Comparison of ENCODE assay signal across 22 cellular contexts in the genomic region with DNA sequence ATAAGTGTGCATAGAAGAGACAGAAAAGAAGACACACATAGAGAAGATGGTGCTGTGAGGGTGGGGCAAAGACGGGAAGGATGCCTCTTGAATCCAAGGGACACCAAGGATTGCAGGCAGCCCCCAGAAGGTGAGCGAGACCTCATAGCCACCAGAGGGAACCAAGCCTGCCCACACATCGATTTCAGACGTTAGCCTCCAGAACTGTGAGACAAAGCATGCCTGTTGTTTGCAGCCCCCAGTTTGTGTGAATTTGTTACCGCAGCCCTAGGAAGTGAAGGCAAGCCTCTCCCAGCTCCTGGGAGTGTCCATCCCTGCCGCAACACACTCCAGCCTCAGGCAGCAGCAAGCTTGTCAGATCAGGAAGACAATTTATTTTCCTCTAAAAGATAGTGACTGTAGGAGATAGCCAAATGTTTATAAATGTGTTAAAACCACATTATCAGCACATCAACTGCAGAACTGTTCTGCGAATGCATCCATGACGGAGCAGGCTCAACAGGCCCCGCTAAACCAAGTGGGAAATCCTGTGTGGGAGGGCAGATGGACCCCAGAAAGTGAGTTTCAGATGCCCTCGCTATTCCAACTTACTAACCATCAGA.
"Had no signal": no experiment of that assay in that cellular context is flagged by ENCODE, and none has a peak within 500 bp of the region (broad histone marks: within the 10 kb centered on the region; RNA-seq: fewer than 3 reads in every experiment).

No MANE protein-coding gene starts in this region.

- H3K4me1 ChIP-seq: esophagus squamous epithelium, gastrocnemius medialis, lower lobe of right lung, spleen, thyroid gland had no signal

- H3K36me3 Mint-ChIP-seq: activated CD8-positive, alpha-beta memory T cell treated with anti-CD3 and anti-CD28 coated beads, Interleukin-2, amount 10 ng/mL, durations not matched to agents 7 days and 5 days; brain had no signal

- H3K36me3 ChIP-seq: esophagus squamous epithelium, gastrocnemius medialis, lower lobe of right lung, spleen, thyroid gland had no signal

- H3K9me3 Mint-ChIP-seq: activated CD4-positive, alpha-beta memory T cell treated with anti-CD3 and anti-CD28 coated beads, Interleukin-2, amount 10 ng/mL, durations not matched to agents 7 days and 5 days; activated T-helper 1 cell treated with anti-CD3 and anti-CD28 coated beads, Interleukin-12 subunit alpha, Interleukin-12 subunit beta, Interleukin-2, Interleukin-4 antibody, amounts not matched to agents 30 ng/mL and 10 ng/mL and 1 ng/mL, durations not matched to agents 14 hours and 24 hours and 36 hours had no signal

- H3K27ac Mint-ChIP-seq: activated CD4-positive, alpha-beta memory T cell treated with anti-CD3 and anti-CD28 coated beads, Interleukin-2, amount 10 ng/mL, durations not matched to agents 7 days and 5 days; activated CD8-positive, alpha-beta memory T cell treated with anti-CD3 and anti-CD28 coated beads, Interleukin-2, amount 10 ng/mL, durations not matched to agents 7 days and 5 days; activated naive CD4-positive, alpha-beta T cell treated with anti-CD3 and anti-CD28 coated beads, Interleukin-2, amount 50 U/mL, for 72 hours; activated T-helper 1 cell treated with anti-CD3 and anti-CD28 coated beads, Interleukin-12 subunit alpha, Interleukin-12 subunit beta, Interleukin-2, Interleukin-4 antibody, amounts not matched to agents 30 ng/mL and 10 ng/mL and 1 ng/mL, durations not matched to agents 14 hours and 24 hours and 36 hours; brain; naive B cell had no signal

- H3K27ac ChIP-seq: esophagus squamous epithelium, gastrocnemius medialis, lower lobe of right lung, spleen, thyroid gland had no signal

- H3K4me3 Mint-ChIP-seq: activated CD4-positive, alpha-beta memory T cell treated with anti-CD3 and anti-CD28 coated beads, Interleukin-2, amount 10 ng/mL, durations not matched to agents 7 days and 5 days; activated CD8-positive, alpha-beta memory T cell treated with anti-CD3 and anti-CD28 coated beads, Interleukin-2, amount 10 ng/mL, durations not matched to agents 7 days and 5 days; activated T-helper 1 cell treated with anti-CD3 and anti-CD28 coated beads, Interleukin-12 subunit alpha, Interleukin-12 subunit beta, Interleukin-2, Interleukin-4 antibody, amounts not matched to agents 30 ng/mL and 10 ng/mL and 1 ng/mL, durations not matched to agents 14 hours and 24 hours and 36 hours; brain; naive B cell had no signal

- DNase-seq: activated CD4-positive, alpha-beta memory T cell treated with anti-CD3 and anti-CD28 coated beads, Interleukin-2, amount 10 ng/mL, durations not matched to agents 7 days and 5 days; activated CD4-positive, alpha-beta T cell treated with anti-CD3 and anti-CD28 coated beads for 48 hours; activated CD4-positive, CD25-positive, alpha-beta regulatory T cell; activated CD8-positive, alpha-beta memory T cell treated with anti-CD3 and anti-CD28 coated beads, Interleukin-2, amount 10 ng/mL, durations not matched to agents 7 days and 5 days; activated gamma-delta T cell treated with Interleukin-2 at 50 U/mL for 16 hours; aorta; dermis blood vessel endothelial cell; effector memory CD4-positive, alpha-beta T cell; esophagus squamous epithelium; gastrocnemius medialis; kidney; lower lobe of right lung; naive B cell; spleen; stimulated activated CD4-positive, alpha-beta T cell treated with anti-CD3 and anti-CD28 coated beads, Interleukin-4, amount 100 ng/mL, for 1 hour; stimulated activated naive CD8-positive, alpha-beta T cell treated with anti-CD3 and anti-CD28 coated beads, Interleukin-15, Interleukin-2, amounts not matched to agents 100 U/mL and 50 U/mL, for 24 hours; substantia nigra; T1000; thyroid gland had no signal

- ATAC-seq: activated CD8-positive, alpha-beta memory T cell treated with anti-CD3 and anti-CD28 coated beads, Interleukin-2, amount 10 ng/mL, durations not matched to agents 7 days and 5 days; activated naive CD4-positive, alpha-beta T cell treated with anti-CD3 and anti-CD28 coated beads, Interleukin-2, amount 50 U/mL, for 72 hours; gastrocnemius medialis; lower lobe of right lung; stimulated activated naive CD8-positive, alpha-beta T cell treated with anti-CD3 and anti-CD28 coated beads, Interleukin-15, Interleukin-2, amounts not matched to agents 100 U/mL and 50 U/mL, for 24 hours had no signal

- H3K27me3 ChIP-seq: thyroid gland had no signal

- H3K9me3 ChIP-seq: esophagus squamous epithelium, gastrocnemius medialis, lower lobe of right lung, thyroid gland had no signal

- H3K4me3 ChIP-seq: esophagus squamous epithelium, gastrocnemius medialis, lower lobe of right lung, spleen, thyroid gland had no signal

- H3K4me1 Mint-ChIP-seq: activated CD4-positive, alpha-beta memory T cell treated with anti-CD3 and anti-CD28 coated beads, Interleukin-2, amount 10 ng/mL, durations not matched to agents 7 days and 5 days; activated CD8-positive, alpha-beta memory T cell treated with anti-CD3 and anti-CD28 coated beads, Interleukin-2, amount 10 ng/mL, durations not matched to agents 7 days and 5 days; brain; naive B cell had no signal
